ENCODE assay signal across 1 cellular context in the genomic region with DNA sequence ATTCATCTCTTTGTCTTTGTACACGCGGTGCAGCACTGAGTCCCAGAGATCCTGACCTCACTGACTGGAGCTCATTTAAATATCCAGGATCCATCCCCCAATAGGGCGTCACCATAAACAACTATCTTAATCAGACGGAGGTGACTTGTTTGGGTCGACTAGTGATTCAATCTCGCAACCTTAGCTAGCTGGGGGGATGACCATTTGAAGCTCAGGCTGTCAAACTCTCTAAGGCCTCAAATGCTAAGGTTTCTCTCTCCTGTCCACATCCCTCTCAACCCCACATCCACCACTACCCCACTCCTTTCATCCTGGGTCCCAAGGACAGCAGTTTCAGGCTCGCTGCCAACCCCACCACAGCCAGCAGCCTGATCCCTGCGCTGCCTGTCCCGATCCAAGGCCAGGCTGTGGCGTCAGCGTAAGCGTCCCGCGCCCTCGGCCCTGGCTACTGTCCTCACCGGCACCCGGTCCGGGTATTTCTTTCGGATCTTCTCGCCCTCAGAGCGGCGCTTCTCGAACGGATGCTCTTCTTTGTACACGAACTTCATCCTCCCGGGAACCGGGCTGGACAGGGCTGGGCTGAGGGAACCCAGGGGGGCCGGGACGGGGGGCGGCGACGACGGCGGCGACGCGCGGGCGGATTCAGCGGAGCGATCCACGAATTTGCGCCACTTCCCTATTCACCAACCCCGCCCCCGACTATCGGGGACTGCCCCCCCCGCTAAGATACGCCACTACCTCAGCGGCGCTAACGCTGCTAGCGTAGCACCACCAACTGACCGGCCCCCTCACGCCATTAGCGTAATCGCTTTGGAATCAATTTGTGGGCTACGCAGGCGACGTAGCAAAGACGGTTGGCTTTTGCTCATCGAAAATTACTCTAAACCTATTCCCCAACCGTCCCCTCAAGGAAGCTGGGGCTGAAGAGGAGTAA.
A peak's percentile ranks its signal among the peaks of the same experiment; 100 is the strongest.
TF ChIP-seq lines count a peak whose summit lies in the region.

A gene (minus strand): TSS at position 667 of the 934 bp plus-strand sequence. CDS start 119 bp downstream, at position 548.

TF ChIP-seq in WTC11, 78 proteins besides CTCF, POLR2A, EP300 and RAD21 (continued from another document):
- TF ChIP-seq IRF2 (CRISPR knock-in tag; IDR thresholded peaks at IDR 0.05; ENCODE audit: borderline replicate concordance, low read depth) (no peak), NFE2L1 (CRISPR knock-in tag; IDR thresholded peaks at IDR 0.05) (no peak), GABPB1 (CRISPR knock-in tag; IDR thresholded peaks at IDR 0.05) (peak; percentile 45; the same call in 1 of the 2 replicates), ZNF671 (CRISPR knock-in tag; IDR thresholded peaks at IDR 0.05) (no peak), ZNF416 (CRISPR knock-in tag; IDR thresholded peaks at IDR 0.05) (no peak), ATF1 (CRISPR knock-in tag; IDR thresholded peaks at IDR 0.05) (no peak), SMAD3 (CRISPR knock-in tag; IDR thresholded peaks at IDR 0.05; ENCODE audit: borderline replicate concordance) (0 out of 2 replicates have a peak, but pooled peaks have one; percentile 30), EMX1 (CRISPR knock-in tag; IDR thresholded peaks at IDR 0.05) (no peak), FOXK1 (CRISPR knock-in tag; IDR thresholded peaks at IDR 0.05) (no peak)
- TF ChIP-seq, protein P1, sequence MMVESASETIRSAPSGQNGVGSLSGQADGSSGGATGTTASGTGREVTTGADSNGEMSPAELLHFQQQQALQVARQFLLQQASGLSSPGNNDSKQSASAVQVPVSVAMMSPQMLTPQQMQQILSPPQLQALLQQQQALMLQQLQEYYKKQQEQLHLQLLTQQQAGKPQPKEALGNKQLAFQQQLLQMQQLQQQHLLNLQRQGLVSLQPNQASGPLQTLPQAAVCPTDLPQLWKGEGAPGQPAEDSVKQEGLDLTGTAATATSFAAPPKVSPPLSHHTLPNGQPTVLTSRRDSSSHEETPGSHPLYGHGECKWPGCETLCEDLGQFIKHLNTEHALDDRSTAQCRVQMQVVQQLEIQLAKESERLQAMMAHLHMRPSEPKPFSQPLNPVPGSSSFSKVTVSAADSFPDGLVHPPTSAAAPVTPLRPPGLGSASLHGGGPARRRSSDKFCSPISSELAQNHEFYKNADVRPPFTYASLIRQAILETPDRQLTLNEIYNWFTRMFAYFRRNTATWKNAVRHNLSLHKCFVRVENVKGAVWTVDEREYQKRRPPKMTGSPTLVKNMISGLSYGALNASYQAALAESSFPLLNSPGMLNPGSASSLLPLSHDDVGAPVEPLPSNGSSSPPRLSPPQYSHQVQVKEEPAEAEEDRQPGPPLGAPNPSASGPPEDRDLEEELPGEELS (CRISPR knock-in tag; IDR thresholded peaks at IDR 0.05) = no peak
- TF ChIP-seq, protein P2, sequence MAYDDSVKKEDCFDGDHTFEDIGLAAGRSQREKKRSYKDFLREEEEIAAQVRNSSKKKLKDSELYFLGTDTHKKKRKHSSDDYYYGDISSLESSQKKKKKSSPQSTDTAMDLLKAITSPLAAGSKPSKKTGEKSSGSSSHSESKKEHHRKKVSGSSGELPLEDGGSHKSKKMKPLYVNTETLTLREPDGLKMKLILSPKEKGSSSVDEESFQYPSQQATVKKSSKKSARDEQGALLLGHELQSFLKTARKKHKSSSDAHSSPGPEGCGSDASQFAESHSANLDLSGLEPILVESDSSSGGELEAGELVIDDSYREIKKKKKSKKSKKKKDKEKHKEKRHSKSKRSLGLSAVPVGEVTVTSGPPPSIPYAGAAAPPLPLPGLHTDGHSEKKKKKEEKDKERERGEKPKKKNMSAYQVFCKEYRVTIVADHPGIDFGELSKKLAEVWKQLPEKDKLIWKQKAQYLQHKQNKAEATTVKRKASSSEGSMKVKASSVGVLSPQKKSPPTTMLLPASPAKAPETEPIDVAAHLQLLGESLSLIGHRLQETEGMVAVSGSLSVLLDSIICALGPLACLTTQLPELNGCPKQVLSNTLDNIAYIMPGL (CRISPR knock-in tag; IDR thresholded peaks at IDR 0.05) = no peak
- TF ChIP-seq, protein P3, sequence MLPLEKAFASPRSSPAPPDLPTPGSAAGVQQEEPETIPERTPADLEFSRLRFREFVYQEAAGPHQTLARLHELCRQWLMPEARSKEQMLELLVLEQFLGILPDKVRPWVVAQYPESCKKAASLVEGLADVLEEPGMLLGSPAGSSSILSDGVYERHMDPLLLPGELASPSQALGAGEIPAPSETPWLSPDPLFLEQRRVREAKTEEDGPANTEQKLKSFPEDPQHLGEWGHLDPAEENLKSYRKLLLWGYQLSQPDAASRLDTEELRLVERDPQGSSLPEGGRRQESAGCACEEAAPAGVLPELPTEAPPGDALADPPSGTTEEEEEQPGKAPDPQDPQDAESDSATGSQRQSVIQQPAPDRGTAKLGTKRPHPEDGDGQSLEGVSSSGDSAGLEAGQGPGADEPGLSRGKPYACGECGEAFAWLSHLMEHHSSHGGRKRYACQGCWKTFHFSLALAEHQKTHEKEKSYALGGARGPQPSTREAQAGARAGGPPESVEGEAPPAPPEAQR (CRISPR knock-in tag; IDR thresholded peaks at IDR 0.05) = no peak
